ENCODE assay signal across 7 cellular contexts in the genomic region with DNA sequence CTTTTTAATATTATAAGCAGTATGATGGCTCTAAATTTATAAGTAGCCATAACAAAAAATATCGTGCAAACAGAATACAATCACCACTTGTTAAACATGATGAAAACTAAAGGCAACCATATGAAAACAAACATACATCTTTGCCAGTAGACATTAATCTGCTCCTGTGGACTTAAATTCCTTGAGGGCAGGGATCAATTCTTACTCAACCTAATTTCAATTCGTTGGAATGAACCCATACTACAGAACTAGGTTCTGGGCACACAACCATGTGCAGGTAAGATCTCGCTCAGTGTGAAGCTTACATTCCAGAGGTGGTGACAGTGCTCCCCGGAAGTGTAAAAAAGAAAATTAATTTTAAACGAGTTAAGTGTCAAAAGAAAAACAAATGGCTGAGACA.
"Had no signal": no experiment of that assay in that cellular context is flagged by ENCODE, and none has a peak within 500 bp of the region (broad histone marks: within the 10 kb centered on the region; RNA-seq: fewer than 3 reads in every experiment).

No MANE protein-coding gene starts in this region.

- DNase-seq: activated gamma-delta T cell treated with Interleukin-2 at 50 U/mL for 16 hours; cerebellar nuclear complex; cortex of kidney; effector CD8-positive, alpha-beta T cell; foreskin melanocyte; hypothalamus had no signal

- H3K4me3 ChIP-seq: skin epidermis had no signal
